Comparison of ENCODE assay signal across 1 cellular context in genomic region chr17:40180694-40181093, GRCh38.
TF ChIP-seq lines count a peak whose summit lies in the region.

No MANE protein-coding gene starts in this region.

TF ChIP-seq in GM23338, 12 proteins besides CTCF, POLR2A, EP300 and RAD21 (continued from another document):
- TF ChIP-seq, protein P1, sequence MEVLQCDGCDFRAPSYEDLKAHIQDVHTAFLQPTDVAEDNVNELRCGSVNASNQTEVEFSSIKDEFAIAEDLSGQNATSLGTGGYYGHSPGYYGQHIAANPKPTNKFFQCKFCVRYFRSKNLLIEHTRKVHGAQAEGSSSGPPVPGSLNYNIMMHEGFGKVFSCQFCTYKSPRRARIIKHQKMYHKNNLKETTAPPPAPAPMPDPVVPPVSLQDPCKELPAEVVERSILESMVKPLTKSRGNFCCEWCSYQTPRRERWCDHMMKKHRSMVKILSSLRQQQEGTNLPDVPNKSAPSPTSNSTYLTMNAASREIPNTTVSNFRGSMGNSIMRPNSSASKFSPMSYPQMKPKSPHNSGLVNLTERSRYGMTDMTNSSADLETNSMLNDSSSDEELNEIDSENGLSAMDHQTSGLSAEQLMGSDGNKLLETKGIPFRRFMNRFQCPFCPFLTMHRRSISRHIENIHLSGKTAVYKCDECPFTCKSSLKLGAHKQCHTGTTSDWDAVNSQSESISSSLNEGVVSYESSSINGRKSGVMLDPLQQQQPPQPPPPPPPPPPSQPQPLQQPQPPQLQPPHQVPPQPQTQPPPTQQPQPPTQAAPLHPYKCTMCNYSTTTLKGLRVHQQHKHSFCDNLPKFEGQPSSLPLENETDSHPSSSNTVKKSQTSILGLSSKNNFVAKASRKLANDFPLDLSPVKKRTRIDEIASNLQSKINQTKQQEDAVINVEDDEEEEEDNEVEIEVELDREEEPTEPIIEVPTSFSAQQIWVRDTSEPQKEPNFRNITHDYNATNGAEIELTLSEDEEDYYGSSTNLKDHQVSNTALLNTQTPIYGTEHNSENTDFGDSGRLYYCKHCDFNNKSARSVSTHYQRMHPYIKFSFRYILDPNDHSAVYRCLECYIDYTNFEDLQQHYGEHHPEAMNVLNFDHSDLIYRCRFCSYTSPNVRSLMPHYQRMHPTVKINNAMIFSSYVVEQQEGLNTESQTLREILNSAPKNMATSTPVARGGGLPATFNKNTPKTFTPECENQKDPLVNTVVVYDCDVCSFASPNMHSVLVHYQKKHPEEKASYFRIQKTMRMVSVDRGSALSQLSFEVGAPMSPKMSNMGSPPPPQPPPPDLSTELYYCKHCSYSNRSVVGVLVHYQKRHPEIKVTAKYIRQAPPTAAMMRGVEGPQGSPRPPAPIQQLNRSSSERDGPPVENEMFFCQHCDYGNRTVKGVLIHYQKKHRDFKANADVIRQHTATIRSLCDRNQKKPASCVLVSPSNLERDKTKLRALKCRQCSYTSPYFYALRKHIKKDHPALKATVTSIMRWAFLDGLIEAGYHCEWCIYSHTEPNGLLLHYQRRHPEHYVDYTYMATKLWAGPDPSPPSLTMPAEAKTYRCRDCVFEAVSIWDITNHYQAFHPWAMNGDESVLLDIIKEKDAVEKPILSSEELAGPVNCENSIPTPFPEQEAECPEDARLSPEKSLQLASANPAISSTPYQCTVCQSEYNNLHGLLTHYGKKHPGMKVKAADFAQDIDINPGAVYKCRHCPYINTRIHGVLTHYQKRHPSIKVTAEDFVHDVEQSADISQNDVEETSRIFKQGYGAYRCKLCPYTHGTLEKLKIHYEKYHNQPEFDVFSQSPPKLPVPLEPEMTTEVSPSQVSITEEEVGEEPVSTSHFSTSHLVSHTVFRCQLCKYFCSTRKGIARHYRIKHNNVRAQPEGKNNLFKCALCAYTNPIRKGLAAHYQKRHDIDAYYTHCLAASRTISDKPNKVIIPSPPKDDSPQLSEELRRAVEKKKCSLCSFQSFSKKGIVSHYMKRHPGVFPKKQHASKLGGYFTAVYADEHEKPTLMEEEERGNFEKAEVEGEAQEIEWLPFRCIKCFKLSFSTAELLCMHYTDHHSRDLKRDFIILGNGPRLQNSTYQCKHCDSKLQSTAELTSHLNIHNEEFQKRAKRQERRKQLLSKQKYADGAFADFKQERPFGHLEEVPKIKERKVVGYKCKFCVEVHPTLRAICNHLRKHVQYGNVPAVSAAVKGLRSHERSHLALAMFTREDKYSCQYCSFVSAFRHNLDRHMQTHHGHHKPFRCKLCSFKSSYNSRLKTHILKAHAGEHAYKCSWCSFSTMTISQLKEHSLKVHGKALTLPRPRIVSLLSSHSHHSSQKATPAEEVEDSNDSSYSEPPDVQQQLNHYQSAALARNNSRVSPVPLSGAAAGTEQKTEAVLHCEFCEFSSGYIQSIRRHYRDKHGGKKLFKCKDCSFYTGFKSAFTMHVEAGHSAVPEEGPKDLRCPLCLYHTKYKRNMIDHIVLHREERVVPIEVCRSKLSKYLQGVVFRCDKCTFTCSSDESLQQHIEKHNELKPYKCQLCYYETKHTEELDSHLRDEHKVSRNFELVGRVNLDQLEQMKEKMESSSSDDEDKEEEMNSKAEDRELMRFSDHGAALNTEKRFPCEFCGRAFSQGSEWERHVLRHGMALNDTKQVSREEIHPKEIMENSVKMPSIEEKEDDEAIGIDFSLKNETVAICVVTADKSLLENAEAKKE (CRISPR knock-in tag; IDR thresholded peaks at IDR 0.05): no peak
- TF ChIP-seq CREB1 (CRISPR knock-in tag; IDR thresholded peaks at IDR 0.05; ENCODE audit: low read depth): no peak
- TF ChIP-seq EZH2phosphoT487 (IDR thresholded peaks at IDR 0.05; ENCODE audit: unreplicated experiment): no peak
